ENCODE assay signal across 1 cellular context in the genomic region with DNA sequence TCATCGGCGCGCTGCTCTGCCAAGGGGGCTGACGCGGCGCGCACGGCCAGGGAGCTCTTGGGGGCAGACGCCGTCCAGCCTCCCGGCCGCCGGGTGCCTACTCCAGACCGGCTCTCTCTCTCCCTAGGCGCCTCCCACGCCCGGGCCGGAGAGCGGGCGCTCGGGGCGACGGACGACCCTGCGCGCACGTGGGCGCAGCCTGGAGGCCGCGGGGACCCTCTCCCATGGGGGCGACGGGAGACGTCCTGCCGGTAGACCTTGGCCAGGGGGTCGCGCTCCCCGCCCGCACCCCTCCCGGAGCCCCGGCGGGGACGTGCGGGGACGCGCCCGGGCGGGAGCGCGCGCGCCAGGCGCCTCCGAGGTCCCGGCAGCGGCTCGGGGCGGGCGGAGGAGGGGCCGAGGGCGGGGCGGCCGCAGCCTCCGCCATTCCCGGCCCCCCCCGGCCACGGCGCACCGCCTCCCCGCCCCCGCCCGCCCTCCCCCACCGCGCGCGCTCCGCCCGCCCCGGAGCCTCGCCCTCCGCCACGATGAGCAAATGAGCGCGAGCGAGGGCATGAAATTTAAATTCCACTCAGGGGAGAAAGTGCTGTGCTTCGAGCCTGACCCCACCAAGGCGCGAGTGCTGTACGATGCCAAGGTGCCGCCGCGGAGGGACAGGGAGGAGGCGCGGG.
TF ChIP-seq lines count a peak whose summit lies in the region.

A gene with protein sequence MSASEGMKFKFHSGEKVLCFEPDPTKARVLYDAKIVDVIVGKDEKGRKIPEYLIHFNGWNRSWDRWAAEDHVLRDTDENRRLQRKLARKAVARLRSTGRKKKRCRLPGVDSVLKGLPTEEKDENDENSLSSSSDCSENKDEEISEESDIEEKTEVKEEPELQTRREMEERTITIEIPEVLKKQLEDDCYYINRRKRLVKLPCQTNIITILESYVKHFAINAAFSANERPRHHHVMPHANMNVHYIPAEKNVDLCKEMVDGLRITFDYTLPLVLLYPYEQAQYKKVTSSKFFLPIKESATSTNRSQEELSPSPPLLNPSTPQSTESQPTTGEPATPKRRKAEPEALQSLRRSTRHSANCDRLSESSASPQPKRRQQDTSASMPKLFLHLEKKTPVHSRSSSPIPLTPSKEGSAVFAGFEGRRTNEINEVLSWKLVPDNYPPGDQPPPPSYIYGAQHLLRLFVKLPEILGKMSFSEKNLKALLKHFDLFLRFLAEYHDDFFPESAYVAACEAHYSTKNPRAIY (plus strand): TSS at position 509 of the 671 bp plus-strand sequence. CDS start 27 bp downstream, at position 536.

TF ChIP-seq in HepG2, 621 proteins besides CTCF, POLR2A, EP300 and RAD21:
- TF ChIP-seq ASH2L (IDR thresholded peaks at IDR 0.05; ENCODE audit: insufficient read length, low read depth, low read length) = peak; percentile 1
- peak; percentile 37; the same call in 1 of the 2 replicates for TF ChIP-seq MYC (CRISPR knock-in tag; IDR thresholded peaks at IDR 0.05; ENCODE audit: borderline replicate concordance)
- TF ChIP-seq ZNF687 (CRISPR knock-in tag; IDR thresholded peaks at IDR 0.05) = peak; percentile 62
- peak; percentile 64 for TF ChIP-seq ZNF777 (CRISPR knock-in tag; IDR thresholded peaks at IDR 0.05)
- TF ChIP-seq E2F2 (CRISPR knock-in tag; IDR thresholded peaks at IDR 0.05; ENCODE audit: borderline replicate concordance) = no peak
- TF ChIP-seq GABPB1 (CRISPR knock-in tag; IDR thresholded peaks at IDR 0.05) = peak; percentile 44; the same call in 1 of the 2 replicates
- TF ChIP-seq ARNT2 (CRISPR knock-in tag; IDR thresholded peaks at IDR 0.05; ENCODE audit: low read depth) = no peak
- no peak for TF ChIP-seq BRD4 (CRISPR knock-in tag; IDR thresholded peaks at IDR 0.05)
- no peak for TF ChIP-seq ZNF333 (CRISPR knock-in tag; IDR thresholded peaks at IDR 0.05; ENCODE audit: borderline replicate concordance)
- peak; percentile 47; the same call in 1 of the 2 replicates for TF ChIP-seq RBFOX2 (IDR thresholded peaks at IDR 0.05; ENCODE audit: low read depth, low read length)
- TF ChIP-seq, protein P1, sequence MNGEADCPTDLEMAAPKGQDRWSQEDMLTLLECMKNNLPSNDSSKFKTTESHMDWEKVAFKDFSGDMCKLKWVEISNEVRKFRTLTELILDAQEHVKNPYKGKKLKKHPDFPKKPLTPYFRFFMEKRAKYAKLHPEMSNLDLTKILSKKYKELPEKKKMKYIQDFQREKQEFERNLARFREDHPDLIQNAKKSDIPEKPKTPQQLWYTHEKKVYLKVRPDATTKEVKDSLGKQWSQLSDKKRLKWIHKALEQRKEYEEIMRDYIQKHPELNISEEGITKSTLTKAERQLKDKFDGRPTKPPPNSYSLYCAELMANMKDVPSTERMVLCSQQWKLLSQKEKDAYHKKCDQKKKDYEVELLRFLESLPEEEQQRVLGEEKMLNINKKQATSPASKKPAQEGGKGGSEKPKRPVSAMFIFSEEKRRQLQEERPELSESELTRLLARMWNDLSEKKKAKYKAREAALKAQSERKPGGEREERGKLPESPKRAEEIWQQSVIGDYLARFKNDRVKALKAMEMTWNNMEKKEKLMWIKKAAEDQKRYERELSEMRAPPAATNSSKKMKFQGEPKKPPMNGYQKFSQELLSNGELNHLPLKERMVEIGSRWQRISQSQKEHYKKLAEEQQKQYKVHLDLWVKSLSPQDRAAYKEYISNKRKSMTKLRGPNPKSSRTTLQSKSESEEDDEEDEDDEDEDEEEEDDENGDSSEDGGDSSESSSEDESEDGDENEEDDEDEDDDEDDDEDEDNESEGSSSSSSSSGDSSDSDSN (CRISPR knock-in tag; IDR thresholded peaks at IDR 0.05) = peak; percentile 64; the same call in 1 of the 2 replicates
- TF ChIP-seq ZNF281 (CRISPR knock-in tag; IDR thresholded peaks at IDR 0.05; ENCODE audit: borderline replicate concordance) = no peak
- TF ChIP-seq SMAD9 (CRISPR knock-in tag; IDR thresholded peaks at IDR 0.05) = no peak
- no peak for TF ChIP-seq ZNF766 (CRISPR knock-in tag; IDR thresholded peaks at IDR 0.05; ENCODE audit: borderline replicate concordance)
- no peak for TF ChIP-seq EEA1 (CRISPR knock-in tag; IDR thresholded peaks at IDR 0.05; ENCODE audit: borderline replicate concordance)
- TF ChIP-seq, protein P2, sequence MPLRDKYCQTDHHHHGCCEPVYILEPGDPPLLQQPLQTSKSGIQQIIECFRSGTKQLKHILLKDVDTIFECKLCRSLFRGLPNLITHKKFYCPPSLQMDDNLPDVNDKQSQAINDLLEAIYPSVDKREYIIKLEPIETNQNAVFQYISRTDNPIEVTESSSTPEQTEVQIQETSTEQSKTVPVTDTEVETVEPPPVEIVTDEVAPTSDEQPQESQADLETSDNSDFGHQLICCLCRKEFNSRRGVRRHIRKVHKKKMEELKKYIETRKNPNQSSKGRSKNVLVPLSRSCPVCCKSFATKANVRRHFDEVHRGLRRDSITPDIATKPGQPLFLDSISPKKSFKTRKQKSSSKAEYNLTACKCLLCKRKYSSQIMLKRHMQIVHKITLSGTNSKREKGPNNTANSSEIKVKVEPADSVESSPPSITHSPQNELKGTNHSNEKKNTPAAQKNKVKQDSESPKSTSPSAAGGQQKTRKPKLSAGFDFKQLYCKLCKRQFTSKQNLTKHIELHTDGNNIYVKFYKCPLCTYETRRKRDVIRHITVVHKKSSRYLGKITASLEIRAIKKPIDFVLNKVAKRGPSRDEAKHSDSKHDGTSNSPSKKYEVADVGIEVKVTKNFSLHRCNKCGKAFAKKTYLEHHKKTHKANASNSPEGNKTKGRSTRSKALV (CRISPR knock-in tag; IDR thresholded peaks at IDR 0.05) = 0 out of 2 replicates have a peak, but pooled peaks have one; percentile 50
- TF ChIP-seq PHF5A (CRISPR knock-in tag; IDR thresholded peaks at IDR 0.05; ENCODE audit: low read depth, unreplicated experiment) = no peak
- TF ChIP-seq ZNF101 (CRISPR knock-in tag; IDR thresholded peaks at IDR 0.05; ENCODE audit: borderline replicate concordance, low read depth) = no peak
- TF ChIP-seq, protein P3, sequence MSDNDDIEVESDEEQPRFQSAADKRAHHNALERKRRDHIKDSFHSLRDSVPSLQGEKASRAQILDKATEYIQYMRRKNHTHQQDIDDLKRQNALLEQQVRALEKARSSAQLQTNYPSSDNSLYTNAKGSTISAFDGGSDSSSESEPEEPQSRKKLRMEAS (IDR thresholded peaks at IDR 0.05) = peak; percentile 42; the same call in 1 of the 2 replicates
- TF ChIP-seq SP5 (CRISPR knock-in tag; IDR thresholded peaks at IDR 0.05; ENCODE audit: borderline replicate concordance, low read depth) = no peak
- no peak for TF ChIP-seq GLI4 (CRISPR knock-in tag; IDR thresholded peaks at IDR 0.05; ENCODE audit: borderline replicate concordance)
- no peak for TF ChIP-seq HIC2 (CRISPR knock-in tag; IDR thresholded peaks at IDR 0.05; ENCODE audit: low read depth)
- TF ChIP-seq E2F1 (CRISPR knock-in tag; IDR thresholded peaks at IDR 0.05) = no peak
- TF ChIP-seq, protein P4, sequence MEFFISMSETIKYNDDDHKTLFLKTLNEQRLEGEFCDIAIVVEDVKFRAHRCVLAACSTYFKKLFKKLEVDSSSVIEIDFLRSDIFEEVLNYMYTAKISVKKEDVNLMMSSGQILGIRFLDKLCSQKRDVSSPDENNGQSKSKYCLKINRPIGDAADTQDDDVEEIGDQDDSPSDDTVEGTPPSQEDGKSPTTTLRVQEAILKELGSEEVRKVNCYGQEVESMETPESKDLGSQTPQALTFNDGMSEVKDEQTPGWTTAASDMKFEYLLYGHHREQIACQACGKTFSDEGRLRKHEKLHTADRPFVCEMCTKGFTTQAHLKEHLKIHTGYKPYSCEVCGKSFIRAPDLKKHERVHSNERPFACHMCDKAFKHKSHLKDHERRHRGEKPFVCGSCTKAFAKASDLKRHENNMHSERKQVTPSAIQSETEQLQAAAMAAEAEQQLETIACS (CRISPR knock-in tag; IDR thresholded peaks at IDR 0.05) = peak; percentile 83
TF ChIP-seq in HepG2: peak in this region for 10.
